In the genomic region with DNA sequence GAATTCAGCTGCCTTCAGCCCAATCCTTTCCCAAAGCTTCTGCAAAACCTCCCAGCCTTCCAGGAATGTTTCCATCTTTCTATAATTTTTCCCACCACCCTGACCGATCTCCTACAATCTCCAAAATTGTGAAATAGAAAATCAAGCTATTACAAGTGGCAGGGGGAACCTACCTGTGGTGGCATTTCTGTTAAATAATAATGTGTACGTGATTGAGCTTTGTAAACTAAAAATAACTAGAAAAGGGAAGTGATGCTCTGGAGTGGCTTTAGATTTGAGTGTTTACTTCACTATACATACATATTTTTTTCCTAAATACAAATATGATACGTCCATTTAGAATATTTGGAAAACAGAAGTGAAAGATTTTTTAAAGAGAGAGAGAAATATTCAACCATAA, we compare ENCODE assay signal across 15 cellular contexts.
A peak's percentile ranks its signal among the peaks of the same experiment; 100 is the strongest.
DNase-seq lines count a peak whose midpoint lies in the region; ATAC-seq and TF ChIP-seq lines count a peak whose summit lies in the region.
"Had no signal": no experiment of that assay in that cellular context is flagged by ENCODE, and none has a peak within 500 bp of the region (broad histone marks: within the 10 kb centered on the region; RNA-seq: fewer than 3 reads in every experiment).

No MANE protein-coding gene starts in this region.

- in situ Hi-C loops in GM13976 (cut with MboI; ENCODE audit: low sequenced_read_pairs, unreplicated experiment) = no loop called here

- no peak for TF ChIP-seq CTCF in GM13976 (IDR thresholded peaks at IDR 0.05; ENCODE audit: borderline replicate concordance, control extremely low read depth, extremely low read depth, insufficient read depth, missing control alignments)
- TF ChIP-seq CTCF in A673 (conservative IDR thresholded peaks at IDR 0.05; ENCODE audit: low read depth, low read length) = no peak
- TF ChIP-seq CTCF in CD14-positive monocyte (IDR thresholded peaks at IDR 0.05) = no peak
- no peak for TF ChIP-seq CTCF in HFFc6 (IDR thresholded peaks at IDR 0.05)

- peaks cover 0 to 2% (median 0%) of the 10 kb centered on the region in 3 donors for H3K27me3 Mint-ChIP-seq in CD14-positive monocyte (ENCODE audit: low read depth in 3 of 3)
- no peaks in the 10 kb centered on the region for H3K27me3 Mint-ChIP-seq in HFFc6 (ENCODE audit: insufficient read depth)

- no peaks in the 10 kb centered on the region for H3K36me3 Mint-ChIP-seq in CD14-positive monocyte
- no peaks in the 10 kb centered on the region for H3K36me3 Mint-ChIP-seq in HFFc6 (ENCODE audit: low read depth)

- peaks cover 0 to 3% (median 0%) of the 10 kb centered on the region in 7 donors for H3K9me3 Mint-ChIP-seq in CD14-positive monocyte
- H3K9me3 Mint-ChIP-seq in HFFc6 = peaks cover 24% of the 10 kb centered on the region
- H3K9me3 Mint-ChIP-seq: nephron had no signal

- no peaks in the 10 kb centered on the region for H3K9me3 ChIP-seq in A673 (ENCODE audit: low read depth, low read length, poor library complexity, severe bottlenecking)
- H3K9me3 ChIP-seq: stomach had no signal

- H3K27ac Mint-ChIP-seq in CD14-positive monocyte (peak overlapping the region in 1 of 7 donors; percentile 68), HFFc6 (no peak overlapping the region)
- H3K27ac Mint-ChIP-seq: nephron had no signal

- no peaks in the 10 kb centered on the region for H3K27me3 ChIP-seq in A673 (replicated peaks; ENCODE audit: insufficient read depth, low read depth, low read length, poor library complexity)
- H3K27me3 ChIP-seq: stomach had no signal

- no peaks in the 10 kb centered on the region for H3K36me3 ChIP-seq in A673 (ENCODE audit: insufficient read depth, low read length, poor library complexity, severe bottlenecking)
- H3K36me3 ChIP-seq: stomach had no signal

- peaks cover 7% of the 10 kb centered on the region for H3K4me1 ChIP-seq in A673 (ENCODE audit: insufficient read depth, low read length, poor library complexity, severe bottlenecking)
- H3K4me1 ChIP-seq: stomach had no signal

- POLR2A ChIA-PET in A673 (lab: Charles Lee; ENCODE audit: low non-redundant PET) = no interaction called here

- intact Hi-C loops in A673 (cut with micrococcal nuclease; ENCODE audit: unreplicated experiment) = no loop called here
- intact Hi-C loops in CD14-positive monocyte (cut with micrococcal nuclease) = no loop called here

- no peak overlapping the region for H3K4me3 ChIP-seq in A673 (ENCODE audit: low read depth, low read length, poor library complexity, severe bottlenecking)
- H3K4me3 ChIP-seq: stomach had no signal

- no TSS peak for BruUV-seq in A673 (replicated peaks; lab: Mats Ljungman, UMichigan)

- CTCF ChIA-PET in A673 (lab: Charles Lee) = no interaction called here

- DNase-seq in GM13976 (ENCODE audit: low spot score) = peak; percentile 44
- no peak for DNase-seq in A673 (ENCODE audit: low spot score)
- no peak for DNase-seq in CD14-positive monocyte (ENCODE audit: low spot score)
- no peak for DNase-seq in cerebellar nuclear complex (lab: John Stamatoyannopoulos, UW)
- no peak for DNase-seq in HFFc6
- DNase-seq: activated T-cell treated with anti-CD3 and anti-CD28 coated beads, Interleukin-2, amount 50 U/mL, for 4 hours; islet precursor cell; NCI-H1048; stomach; T-helper 9 cell had no signal

- ATAC-seq in GM19438 (IDR thresholded peaks at IDR 0.05; ENCODE audit: low read depth, unreplicated experiment) = peak; percentile 78
- ATAC-seq in HG02840 (IDR thresholded peaks at IDR 0.05; ENCODE audit: low FRiP score, unreplicated experiment) = peak; percentile 79
- peak; percentile 70 for ATAC-seq in HG03469 (IDR thresholded peaks at IDR 0.05; ENCODE audit: unreplicated experiment)
- ATAC-seq: activated T-cell treated with anti-CD3 and anti-CD28 coated beads, Interleukin-2, amount 50 U/mL, for 4 hours; esophagus mucosa had no signal

- no peak overlapping the region for H3K4me3 Mint-ChIP-seq in CD14-positive monocyte
- no peak overlapping the region for H3K4me3 Mint-ChIP-seq in HFFc6
- H3K4me3 Mint-ChIP-seq: activated T-cell treated with anti-CD3 and anti-CD28 coated beads, Interleukin-2, amount 50 U/mL, for 4 hours; nephron had no signal

- H3K4me1 Mint-ChIP-seq in CD14-positive monocyte = no peaks in the 10 kb centered on the region
- no peaks in the 10 kb centered on the region for H3K4me1 Mint-ChIP-seq in HFFc6 (ENCODE audit: low read depth)

- H3K27ac ChIP-seq in A673 (ENCODE audit: low read depth, low read length, poor library complexity, severe bottlenecking) = no peak overlapping the region
- H3K27ac ChIP-seq: stomach had no signal
